Comparison of ENCODE assay signal across 16 cellular contexts in the genomic region with DNA sequence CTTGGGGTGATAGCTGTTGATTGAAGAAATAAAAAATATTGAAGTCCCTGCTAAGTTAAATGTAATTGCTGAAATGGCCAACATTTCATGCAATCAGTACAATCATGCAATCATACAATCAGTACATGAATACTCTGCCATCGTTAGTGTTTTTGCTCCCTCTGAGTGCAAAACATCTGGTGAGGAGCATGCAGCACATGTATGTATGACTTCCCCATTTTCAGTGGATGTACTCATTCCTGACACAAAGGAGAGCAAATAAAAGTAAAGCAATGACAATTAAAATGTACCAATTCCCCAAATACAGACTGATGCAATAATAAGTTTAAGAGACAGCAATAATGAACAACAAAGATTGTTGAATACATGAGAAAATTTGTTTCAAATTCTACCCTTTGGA.
"Had no signal": no experiment of that assay in that cellular context is flagged by ENCODE, and none has a peak within 500 bp of the region (broad histone marks: within the 10 kb centered on the region; RNA-seq: fewer than 3 reads in every experiment).

No MANE protein-coding gene starts in this region.

- H3K36me3 ChIP-seq: left ventricle myocardium inferior, ovary, right lobe of liver, transverse colon had no signal

- ATAC-seq: foreskin keratinocyte; naive thymus-derived CD4-positive, alpha-beta T cell; right lobe of liver; stimulated activated naive CD8-positive, alpha-beta T cell treated with anti-CD3 and anti-CD28 coated beads, Interleukin-15, Interleukin-2, amounts not matched to agents 100 U/mL and 50 U/mL, for 24 hours had no signal

- H3K9me3 ChIP-seq: left ventricle myocardium inferior, ovary, right lobe of liver, transverse colon had no signal

- DNase-seq: activated B cell treated with CpG ODN at 0.5 μM for 24 hours; activated CD4-positive, alpha-beta T cell treated with anti-CD3 and anti-CD28 coated beads, Interleukin-2, amount 10 ng/mL, durations not matched to agents 7 days and 5 days; activated naive CD8-positive, alpha-beta T cell treated with anti-CD3 and anti-CD28 coated beads, Interleukin-2, amount 10 ng/mL, durations not matched to agents 7 days and 5 days; aorta; effector memory CD4-positive, alpha-beta T cell; foreskin keratinocyte; glutamatergic neuron; left ventricle myocardium inferior; naive thymus-derived CD4-positive, alpha-beta T cell; ovary; right lobe of liver; stimulated activated CD4-positive, alpha-beta T cell treated with anti-CD3 and anti-CD28 coated beads, Interleukin-4, amount 100 ng/mL, for 4 hours; stimulated activated CD8-positive, alpha-beta memory T cell treated with anti-CD3 and anti-CD28 coated beads, Interleukin-4, amount 100 ng/mL, for 48 hours; stimulated activated naive CD8-positive, alpha-beta T cell treated with anti-CD3 and anti-CD28 coated beads, Interleukin-15, Interleukin-2, amounts not matched to agents 100 U/mL and 50 U/mL, for 24 hours; transverse colon had no signal

- H3K27me3 ChIP-seq: foreskin keratinocyte, ovary, right lobe of liver, transverse colon had no signal

- H3K4me1 ChIP-seq: foreskin keratinocyte, right lobe of liver had no signal

- H3K27ac ChIP-seq: foreskin keratinocyte, left ventricle myocardium inferior, ovary, right lobe of liver, transverse colon had no signal

- H3K4me2 ChIP-seq: smooth muscle cell had no signal

- H3K4me3 ChIP-seq: left ventricle myocardium inferior, ovary, right lobe of liver, smooth muscle cell, transverse colon had no signal
